Comparison of ENCODE assay signal across 8 cellular contexts in genomic region chr10:59580257-59580863, GRCh38.
DNase-seq lines count a peak whose midpoint lies in the region; ATAC-seq, FAIRE-seq and TF ChIP-seq lines count a peak whose summit lies in the region.

No MANE protein-coding gene starts in this region.

- 76 to 100% methylated on average over 1 of the region's 1 CpG for WGBS in H1 (ENCODE audit: extremely low coverage in 1 of 2, insufficient coverage in 1 of 2, insufficient read length in 1 of 2, insufficient replicate concordance in 2 of 2, low coverage in 1 of 2, low lambda C conversion rate in 2 of 2, missing lambda C conversion rate in 1 of 2), 2 experiments

- no peak overlapping the region for H4K91ac ChIP-seq in H1 (replicated peaks; ENCODE audit: insufficient read length, low read length)

- H4K20me1 ChIP-seq in H1 (replicated peaks in 1 of 2; ENCODE audit: control insufficient read depth in 1 of 2, insufficient read depth in 2 of 2, low read length in 2 of 2) (no peaks in the 10 kb centered on the region), neural cell (ENCODE audit: insufficient read depth) (no peaks in the 10 kb centered on the region)

- H3K4me2 ChIP-seq in H1 (ENCODE audit: insufficient read depth in 1 of 2, low read depth in 2 of 2, low read length in 2 of 2) = no peak overlapping the region
- peak overlapping the region; percentile 38 for H3K4me2 ChIP-seq in neural cell (ENCODE audit: low read length)

- TF ChIP-seq POLR2A in H1 (IDR thresholded peaks at IDR 0.05; ENCODE audit: control extremely low read depth in 1 of 2, low read depth in 2 of 2, low read length in 2 of 2) = no peak

- TF ChIP-seq EP300 in H1 (IDR thresholded peaks at IDR 0.05; ENCODE audit: borderline replicate concordance in 1 of 2, low read depth in 2 of 2, low read length in 2 of 2) (no peak), neural cell (conservative IDR thresholded peaks at IDR 0.05; ENCODE audit: poor library complexity, severe bottlenecking) (peak; percentile 47)

- no peak overlapping the region for H3K56ac ChIP-seq in H1 (replicated peaks; ENCODE audit: insufficient read length, low read depth, low read length)

- H3K79me1 ChIP-seq in H1 (ENCODE audit: low read depth, low read length) = no peaks in the 10 kb centered on the region

- H3K14ac ChIP-seq in H1 (ENCODE audit: insufficient read length) = no peak overlapping the region

- DNase-seq in G401 (ENCODE audit: low spot score) (peak; percentile 51), NCI-H2196 treated with DMSO at 0.1 percent for 48 hours (lab: John Stamatoyannopoulos, UW; ENCODE audit: unreplicated experiment) (peak; percentile 7), H1 (ENCODE audit: low read depth in 1 of 2, low spot score in 2 of 2) (no peak), activated gamma-delta T cell treated with Interleukin-2 at 50 U/mL for 16 hours (no peak)
- DNase-seq in T-helper 2 cell treated with Interferon-gamma antibody and Interleukin-4, amounts not matched to agents 5 μg/mL and 100 μg/mL, for 36 hours (ENCODE audit: low spot score) = no peak
- DNase-seq in activated naive CD4-positive, alpha-beta T cell (lab: John Stamatoyannopoulos, UW) = no peak

- no peaks in the 10 kb centered on the region for H3K9me2 ChIP-seq in neural cell (ENCODE audit: insufficient read depth, low read length)

- H3K23ac ChIP-seq in H1 (ENCODE audit: insufficient read length) = no peak overlapping the region

- FAIRE-seq in H1 (lab: Jason Lieb, UNC) = peak; percentile 60

- CTCF ChIA-PET in H1 (lab: Charles Lee; ENCODE audit: partially characterized antibody) = interaction anchor here (0.6 to 3.7 kb wide), 47 partner anchors 9 to 798 kb away, joined by 3 to 29 read pairs (median 4); no protein-coding TSS in a partner anchor

- H3K9ac ChIP-seq in H1 (replicated peaks in 1 of 4; ENCODE audit: extremely low read depth in 1 of 4, low read depth in 3 of 4, low read length in 3 of 4) (no peak overlapping the region), neural cell (ENCODE audit: low read length) (peak overlapping the region; percentile 4)

- TF ChIP-seq CTCF in H1 (IDR thresholded peaks at IDR 0.05; ENCODE audit: control extremely low read depth in 1 of 3, insufficient read depth in 1 of 3, low read depth in 1 of 3, low read length in 3 of 3) = peak in 2 of 3 experiments; percentile 33 to 44; a peak in 2 of 4 replicates
- peak; percentile 90 for TF ChIP-seq CTCF in neural cell (IDR thresholded peaks at IDR 0.05; ENCODE audit: poor library complexity, severe bottlenecking)

- H3K4ac ChIP-seq in H1 (replicated peaks; ENCODE audit: insufficient read length, low read depth, low read length) = no peak overlapping the region

- no peaks in the 10 kb centered on the region for H3K36me3 Mint-ChIP-seq in T-helper 2 cell treated with Interferon-gamma antibody and Interleukin-4, amounts not matched to agents 5 μg/mL and 100 μg/mL, for 36 hours (ENCODE audit: low read depth)

- no peak overlapping the region for H4K5ac ChIP-seq in H1 (ENCODE audit: insufficient read length, low read depth, low read length)

- H3K36me3 ChIP-seq in H1 (ENCODE audit: control insufficient read depth in 2 of 4, insufficient read depth in 4 of 4, low read length in 3 of 4) = no peaks in the 10 kb centered on the region
- H3K36me3 ChIP-seq in neural cell (ENCODE audit: insufficient read depth, low read length) = no peaks in the 10 kb centered on the region

- in situ Hi-C loops in G401 (cut with HindIII; ENCODE audit: low sequenced_read_pairs) = no loop called here

- H3K4me1 ChIP-seq in H1 (replicated peaks in 1 of 4; ENCODE audit: control insufficient read depth in 3 of 4, insufficient read depth in 4 of 4, low read length in 3 of 4) = no peaks in the 10 kb centered on the region

- H2BK120ac ChIP-seq in H1 (replicated peaks; ENCODE audit: low read depth, low read length) = no peak overlapping the region

- H3K23me2 ChIP-seq in H1 (ENCODE audit: low read depth, low read length) = no peaks in the 10 kb centered on the region

- TF ChIP-seq RAD21 in H1 (IDR thresholded peaks at IDR 0.05 in 1 of 2, conservative IDR thresholded peaks at IDR 0.05 in 1 of 2; ENCODE audit: low read depth in 2 of 2, low read length in 2 of 2) = peak; percentile 79 to 80
- peak; percentile 96 for TF ChIP-seq RAD21 in neural cell (conservative IDR thresholded peaks at IDR 0.05)

- H3K18ac ChIP-seq in H1 (ENCODE audit: extremely low read depth, low read length) = no peak overlapping the region

- H4K8ac ChIP-seq in H1 (ENCODE audit: extremely low read depth, insufficient read depth, low read length) = no peak overlapping the region

- no peak overlapping the region for H2BK12ac ChIP-seq in H1 (ENCODE audit: low read depth, low read length)

- no peak overlapping the region for H2BK5ac ChIP-seq in H1 (ENCODE audit: low read depth, low read length)

- H3K27ac Mint-ChIP-seq in T-helper 2 cell treated with Interferon-gamma antibody and Interleukin-4, amounts not matched to agents 5 μg/mL and 100 μg/mL, for 36 hours = no peak overlapping the region

- H3K4me3 ChIP-seq in H1 (ENCODE audit: extremely low read depth in 1 of 4, insufficient read depth in 2 of 4, low read depth in 3 of 4, low read length in 4 of 4) = no peak overlapping the region
- H3K4me3 ChIP-seq in neural cell (ENCODE audit: low read length) = no peak overlapping the region

- no peaks in the 10 kb centered on the region for H3K4me1 Mint-ChIP-seq in T-helper 2 cell treated with Interferon-gamma antibody and Interleukin-4, amounts not matched to agents 5 μg/mL and 100 μg/mL, for 36 hours (ENCODE audit: low read depth)

- no peak for ATAC-seq in HG03159 (IDR thresholded peaks at IDR 0.05; ENCODE audit: unreplicated experiment)

- POLR2A ChIA-PET in H1 (lab: Charles Lee; ENCODE audit: partially characterized antibody) = no interaction called here

- H3K9me3 ChIP-seq in H1 (ENCODE audit: insufficient read depth in 2 of 2, low read depth in 1 of 2, low read length in 1 of 2) (no peaks in the 10 kb centered on the region), neural cell (ENCODE audit: low read length) (no peaks in the 10 kb centered on the region)

- no peaks in the 10 kb centered on the region for H3K27me3 Mint-ChIP-seq in T-helper 2 cell treated with Interferon-gamma antibody and Interleukin-4, amounts not matched to agents 5 μg/mL and 100 μg/mL, for 36 hours (ENCODE audit: low read depth)

- no peaks in the 10 kb centered on the region for H3K9me3 Mint-ChIP-seq in T-helper 2 cell treated with Interferon-gamma antibody and Interleukin-4, amounts not matched to agents 5 μg/mL and 100 μg/mL, for 36 hours

- no peak overlapping the region for H3K27ac ChIP-seq in H1 (ENCODE audit: low read depth, low read length)
- peak overlapping the region; percentile 53 for H3K27ac ChIP-seq in neural cell (ENCODE audit: low read length)

- no peak overlapping the region for H2AK5ac ChIP-seq in H1 (ENCODE audit: low read depth, low read length)

- no peak overlapping the region for H2BK20ac ChIP-seq in H1 (ENCODE audit: low read length)

- H3F3A ChIP-seq in neural cell (ENCODE audit: insufficient read depth, low read length, poor library complexity, severe bottlenecking) = no peaks in the 10 kb centered on the region

- no peaks in the 10 kb centered on the region for H3K27me3 ChIP-seq in H1 (replicated peaks in 1 of 4; ENCODE audit: control insufficient read depth in 3 of 4, extremely low read depth in 1 of 4, insufficient read depth in 3 of 4, low read length in 3 of 4)
- H3K27me3 ChIP-seq in neural cell (ENCODE audit: insufficient read depth, low read depth, low read length) = no peaks in the 10 kb centered on the region

- H3K79me2 ChIP-seq in H1 (ENCODE audit: control insufficient read depth in 1 of 2, insufficient read depth in 2 of 2, low read length in 2 of 2) (no peaks in the 10 kb centered on the region), neural cell (replicated peaks; ENCODE audit: insufficient read depth, low read length) (no peaks in the 10 kb centered on the region)

- no peak overlapping the region for H3K4me3 Mint-ChIP-seq in T-helper 2 cell treated with Interferon-gamma antibody and Interleukin-4, amounts not matched to agents 5 μg/mL and 100 μg/mL, for 36 hours

- H2AFZ ChIP-seq in H1 (ENCODE audit: low read length) (no peak overlapping the region), neural cell (ENCODE audit: low read depth, low read length) (no peak overlapping the region)

- no peak overlapping the region for H2BK15ac ChIP-seq in H1 (ENCODE audit: low read length)

TF ChIP-seq in H1, 55 proteins besides CTCF, POLR2A, EP300 and RAD21 (continues in another document):
- TF ChIP-seq MAX (IDR thresholded peaks at IDR 0.05) (no peak), TAF1 (IDR thresholded peaks at IDR 0.05; ENCODE audit: low read depth, low read length) (no peak), POU5F1 (IDR thresholded peaks at IDR 0.05; ENCODE audit: low read depth, low read length) (no peak)

TF ChIP-seq in neural cell, 6 proteins besides CTCF, POLR2A, EP300 and RAD21 (continues in another document):
- peak; percentile 95 for TF ChIP-seq SMC3 (conservative IDR thresholded peaks at IDR 0.05; ENCODE audit: poor library complexity)
- TF ChIP-seq POLR2AphosphoS5 (IDR thresholded peaks at IDR 0.05) = no peak
- TF ChIP-seq TAF1 (IDR thresholded peaks at IDR 0.05; ENCODE audit: low read depth) = no peak
- TF ChIP-seq EZH2 (IDR thresholded peaks at IDR 0.05; ENCODE audit: borderline replicate concordance, insufficient read depth, low read length, poor library complexity, severe bottlenecking) = no peak
- no peak for TF ChIP-seq REST (IDR thresholded peaks at IDR 0.05; ENCODE audit: borderline replicate concordance)

Comparison
In these comparisons a context has a peak if more than half of its experiments do, and no peak if none do; other contexts are left out.
1. DNase-seq: peak in G401 (single experiment) and NCI-H2196 treated with DMSO at 0.1 percent for 48 hours (single experiment); none in H1 (0 of 2), T-helper 2 cell treated with Interferon-gamma antibody and Interleukin-4, amounts not matched to agents 5 μg/mL and 100 μg/mL, for 36 hours (single experiment), activated naive CD4-positive, alpha-beta T cell (0 of 4) and activated gamma-delta T cell treated with Interleukin-2 at 50 U/mL for 16 hours (single experiment).